Comparison of ENCODE assay signal across 1 cellular context in the genomic region with DNA sequence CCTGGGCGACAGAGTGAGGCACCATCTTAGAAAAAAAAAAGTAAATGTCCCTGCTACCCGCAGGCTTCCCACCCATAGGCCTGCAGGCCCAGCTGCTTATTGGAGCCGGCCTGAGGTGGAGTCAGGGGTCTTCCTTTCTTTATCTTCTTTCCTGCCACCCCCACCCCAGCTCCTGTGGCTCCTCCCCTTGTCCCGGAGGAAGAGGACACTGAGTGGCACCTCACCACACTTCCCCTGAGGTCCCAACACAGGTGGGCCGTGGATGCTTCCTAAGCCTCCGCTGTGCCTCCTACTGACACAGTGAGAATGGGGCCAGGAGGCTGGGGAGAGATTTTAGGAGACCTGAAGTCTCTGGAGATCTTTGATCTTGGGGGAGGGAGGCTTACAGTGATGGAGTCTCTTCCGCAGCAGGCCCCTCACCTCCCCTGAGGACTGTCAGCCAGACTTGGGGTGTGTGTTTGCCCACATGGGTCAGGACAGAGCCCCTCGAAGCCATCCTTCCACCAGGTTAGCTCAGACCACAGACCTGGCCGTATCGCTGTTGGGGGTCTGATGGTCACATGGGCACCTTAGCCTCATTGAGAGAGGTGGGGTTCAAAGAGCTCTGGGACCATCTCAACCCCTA.
TF ChIP-seq lines count a peak whose summit lies in the region.

No MANE protein-coding gene starts in this region.

TF ChIP-seq in IMR-90, 13 proteins besides CTCF, POLR2A, EP300 and RAD21:
- TF ChIP-seq MXI1 (IDR thresholded peaks at IDR 0.05; ENCODE audit: borderline replicate concordance, low read depth, low read length) (no peak), NFE2L2 (IDR thresholded peaks at IDR 0.05; ENCODE audit: low read depth, low read length) (no peak)
